ENCODE assay signal across 3 cellular contexts in the genomic region with DNA sequence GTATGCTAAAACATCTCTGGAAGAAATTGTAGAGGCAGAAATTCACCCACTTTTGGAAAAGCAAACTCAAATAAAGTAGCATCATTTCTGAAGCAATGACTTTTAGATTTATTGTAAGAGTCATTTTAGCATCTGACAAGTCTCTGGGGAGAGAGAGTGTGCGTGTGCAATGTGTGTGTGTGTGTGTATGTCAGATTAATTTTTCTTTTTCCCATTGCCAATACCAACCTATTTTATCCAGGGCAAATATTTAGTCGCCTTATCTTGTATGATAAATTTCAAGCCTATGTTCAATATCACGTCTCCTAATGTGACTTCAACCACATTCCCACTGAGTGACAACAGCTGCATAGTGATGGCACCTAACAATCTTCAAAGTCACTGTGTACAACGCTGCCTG.
"Had no signal": no experiment of that assay in that cellular context is flagged by ENCODE, and none has a peak within 500 bp of the region (broad histone marks: within the 10 kb centered on the region; RNA-seq: fewer than 3 reads in every experiment).

No MANE protein-coding gene starts in this region.

- ATAC-seq: GM12878 had no signal

- DNase-seq: GDM1, GF-D8 had no signal

- H3K4me3 ChIP-seq: GM12878 had no signal
